1 cellular context compared by ENCODE assay signal in genomic region chr6:26199057-26199772, GRCh38.
TF ChIP-seq lines count a peak whose summit lies in the region.

No MANE protein-coding gene starts in this region.

TF ChIP-seq in IMR-90, 13 proteins besides CTCF, POLR2A, EP300 and RAD21 (continued from another document):
- TF ChIP-seq MAFK (IDR thresholded peaks at IDR 0.05; ENCODE audit: low read depth, low read length) = no peak
- no peak for TF ChIP-seq USF2 (IDR thresholded peaks at IDR 0.05; ENCODE audit: low read depth, low read length)
